Comparison of ENCODE assay signal across 20 cellular contexts in the genomic region with DNA sequence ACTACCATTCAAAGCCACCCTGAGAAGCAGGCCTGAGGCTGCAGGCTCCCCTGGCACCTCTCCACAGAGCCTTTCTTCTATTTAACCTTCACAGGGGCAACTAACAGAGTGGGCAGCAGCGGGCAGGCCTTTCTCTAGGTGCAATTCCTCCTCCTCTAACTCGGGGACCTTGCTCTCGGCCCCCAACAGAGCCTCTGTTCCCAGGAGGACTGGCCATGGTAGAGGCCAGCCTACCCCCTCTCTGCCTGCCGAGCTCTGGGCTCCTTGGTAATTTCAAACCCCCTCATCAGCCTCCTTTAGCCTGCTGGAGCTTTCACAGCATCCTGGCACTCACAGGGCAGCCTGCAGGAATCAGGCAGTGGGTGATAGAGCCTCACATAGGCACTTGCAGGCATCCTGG.
"Had no signal": no experiment of that assay in that cellular context is flagged by ENCODE, and none has a peak within 500 bp of the region (broad histone marks: within the 10 kb centered on the region; RNA-seq: fewer than 3 reads in every experiment).

No MANE protein-coding gene starts in this region.

- H3K36me3 Mint-ChIP-seq: memory B cell had no signal

- H3K4me3 Mint-ChIP-seq: dendritic cell treated with granulocyte-macrophage colony-stimulating factor and Interleukin-4, amounts not matched to agents 40 ng/mL and 50 ng/mL, for 4 days; memory B cell had no signal

- DNase-seq: cortex of kidney; effector CD4-positive, alpha-beta T cell; effector memory CD4-positive, alpha-beta T cell; esophagus squamous epithelium; foreskin fibroblast; foreskin melanocyte; gastrocnemius medialis; glutamatergic neuron; head of caudate nucleus; heart right ventricle; hippocampal formation; left cardiac atrium; left lung; left ventricle myocardium superior; lower lobe of right lung; mammary epithelial cell; mesendoderm; midbrain had no signal

- H3K4me1 Mint-ChIP-seq: memory B cell had no signal

- H3K4me1 ChIP-seq: esophagus squamous epithelium, gastrocnemius medialis, heart right ventricle, left lung, lower lobe of right lung had no signal

- H3K4me3 ChIP-seq: esophagus squamous epithelium, gastrocnemius medialis, heart right ventricle, left lung, lower lobe of right lung had no signal

- H3K27me3 ChIP-seq: esophagus squamous epithelium, gastrocnemius medialis, heart right ventricle, left lung had no signal

- H3K27ac Mint-ChIP-seq: dendritic cell treated with granulocyte-macrophage colony-stimulating factor and Interleukin-4, amounts not matched to agents 40 ng/mL and 50 ng/mL, for 4 days; memory B cell had no signal

- H3K27me3 Mint-ChIP-seq: dendritic cell treated with granulocyte-macrophage colony-stimulating factor and Interleukin-4, amounts not matched to agents 40 ng/mL and 50 ng/mL, for 4 days; memory B cell had no signal

- ATAC-seq: gastrocnemius medialis, heart right ventricle, left cardiac atrium, left lung, left ventricle myocardium superior, lower lobe of right lung had no signal

- H3K27ac ChIP-seq: esophagus squamous epithelium, gastrocnemius medialis, heart right ventricle, left lung, lower lobe of right lung had no signal

- H3K9me3 ChIP-seq: gastrocnemius medialis had no signal

- H3K36me3 ChIP-seq: esophagus squamous epithelium, gastrocnemius medialis, heart right ventricle, left lung, lower lobe of right lung had no signal

- H3K9me3 Mint-ChIP-seq: memory B cell had no signal
